Comparison of ENCODE assay signal across 10 cellular contexts in genomic region chr12:80598004-80598606, GRCh38.
DNase-seq lines count a peak whose midpoint lies in the region; ATAC-seq and TF ChIP-seq lines count a peak whose summit lies in the region.
"Had no signal": no experiment of that assay in that cellular context is flagged by ENCODE, and none has a peak within 500 bp of the region (broad histone marks: within the 10 kb centered on the region; RNA-seq: fewer than 3 reads in every experiment).

No MANE protein-coding gene starts in this region.

- H3K36me3 ChIP-seq in DOHH2 (ENCODE audit: control insufficient read depth, low read length) (no peaks in the 10 kb centered on the region; the same call in 1 of the 2 replicates), mammary epithelial cell (ENCODE audit: insufficient read depth, low read length) (no peaks in the 10 kb centered on the region)

- H3K4me1 ChIP-seq in DOHH2 (ENCODE audit: control insufficient read depth, low read length) (peaks cover 15% of the 10 kb centered on the region), mammary epithelial cell (ENCODE audit: insufficient read depth, low read length) (peaks cover 4% of the 10 kb centered on the region)

- TF ChIP-seq CTCF in DOHH2 (IDR thresholded peaks at IDR 0.05; ENCODE audit: low read depth, low read length, poor library complexity, severe bottlenecking) = peak; percentile 57
- peak; percentile 52 for TF ChIP-seq CTCF in LNCAP (IDR thresholded peaks at IDR 0.05)
- peak; percentile 49 to 64 for TF ChIP-seq CTCF in mammary epithelial cell (conservative IDR thresholded peaks at IDR 0.05 in 1 of 2, IDR thresholded peaks at IDR 0.05 in 1 of 2; ENCODE audit: extremely low read depth in 1 of 2, insufficient read depth in 1 of 2, low read depth in 1 of 2, low read length in 2 of 2)
- peak; percentile 8 for TF ChIP-seq CTCF in nephron progenitor cell (IDR thresholded peaks at IDR 0.05)

- H3K4me3 ChIP-seq in DOHH2 (ENCODE audit: low read length) (no peak overlapping the region), mammary epithelial cell (replicated peaks in 1 of 3; ENCODE audit: insufficient read depth in 1 of 3, low read depth in 2 of 3, low read length in 3 of 3) (no peak overlapping the region)

- 30% methylated on average over 5 of the region's 5 CpGs for WGBS in mammary epithelial cell (ENCODE audit: low coverage, missing lambda C conversion rate)

- H3K27ac ChIP-seq in DOHH2 (ENCODE audit: low read depth, low read length) (no peak overlapping the region), mammary epithelial cell (ENCODE audit: insufficient read depth, low read depth, low read length) (no peak overlapping the region)

- H3K79me2 ChIP-seq in DOHH2 (ENCODE audit: control insufficient read depth, low read length) (no peaks in the 10 kb centered on the region), mammary epithelial cell (ENCODE audit: insufficient read depth, low read length) (no peaks in the 10 kb centered on the region)

- in situ Hi-C loops in mammary epithelial cell (cut with MboI; ENCODE audit: low sequenced_read_pairs in 2 of 2) = loop anchor here in 1 of 2 donors (10.0 kb wide), 1 partner anchor 103 kb away; no protein-coding TSS in a partner anchor

- ATAC-seq in GM21786 (IDR thresholded peaks at IDR 0.05; ENCODE audit: unreplicated experiment) = no peak
- no peak for ATAC-seq in natural killer cell treated with Interleukin-12 subunit alpha and Interleukin-12 subunit beta and Interleukin-15 and Interleukin-18, amount 100 ng/mL, for 72 hours
- ATAC-seq: stimulated activated memory B cell treated with anti-CD40 and anti-IgM and Interleukin-4, amounts not matched to agents 10 μg/mL and 1 μg/mL and 100 μg/mL, for 72 hours had no signal

- no TSS peak for BruUV-seq in mammary epithelial cell (replicated peaks; lab: Mats Ljungman, UMichigan)

- H3K27ac Mint-ChIP-seq in nephron progenitor cell = no peak overlapping the region
- H3K27ac Mint-ChIP-seq in natural killer cell treated with Interleukin-12 subunit alpha and Interleukin-12 subunit beta and Interleukin-15 and Interleukin-18, amount 100 ng/mL, for 72 hours = no peak overlapping the region
- H3K27ac Mint-ChIP-seq: stimulated activated memory B cell treated with anti-CD40 and anti-IgM and Interleukin-4, amounts not matched to agents 10 μg/mL and 1 μg/mL and 100 μg/mL, for 72 hours had no signal

- CTCF ChIA-PET in mammary epithelial cell (lab: Charles Lee; ENCODE audit: low non-redundant PET) = interaction anchor here (0.8 kb wide), 1 partner anchor 125 kb away, joined by 6 read pairs; no protein-coding TSS in a partner anchor

- peaks cover 4% of the 10 kb centered on the region for H3K27me3 Mint-ChIP-seq in nephron progenitor cell (ENCODE audit: low read depth, poor library complexity)
- H3K27me3 Mint-ChIP-seq in natural killer cell treated with Interleukin-12 subunit alpha and Interleukin-12 subunit beta and Interleukin-15 and Interleukin-18, amount 100 ng/mL, for 72 hours = no peaks in the 10 kb centered on the region
- H3K27me3 Mint-ChIP-seq: stimulated activated memory B cell treated with anti-CD40 and anti-IgM and Interleukin-4, amounts not matched to agents 10 μg/mL and 1 μg/mL and 100 μg/mL, for 72 hours had no signal

- H3K9ac ChIP-seq in mammary epithelial cell (ENCODE audit: insufficient read depth, low read length) = no peak overlapping the region

- no peaks in the 10 kb centered on the region for H3K9me2 ChIP-seq in DOHH2 (replicated peaks; ENCODE audit: control insufficient read depth, low read length)

- no peaks in the 10 kb centered on the region for H4K20me1 ChIP-seq in DOHH2 (ENCODE audit: control insufficient read depth, insufficient read depth, low read depth, low read length)
- no peaks in the 10 kb centered on the region for H4K20me1 ChIP-seq in mammary epithelial cell (ENCODE audit: insufficient read depth, low read length)

- peaks cover 18% of the 10 kb centered on the region for H3K4me1 Mint-ChIP-seq in nephron progenitor cell
- no peaks in the 10 kb centered on the region for H3K4me1 Mint-ChIP-seq in natural killer cell treated with Interleukin-12 subunit alpha and Interleukin-12 subunit beta and Interleukin-15 and Interleukin-18, amount 100 ng/mL, for 72 hours (ENCODE audit: low read depth in 2 of 2)
- H3K4me1 Mint-ChIP-seq: stimulated activated memory B cell treated with anti-CD40 and anti-IgM and Interleukin-4, amounts not matched to agents 10 μg/mL and 1 μg/mL and 100 μg/mL, for 72 hours had no signal

- no peak overlapping the region for H2AFZ ChIP-seq in mammary epithelial cell (ENCODE audit: low read depth, low read length)

- H3K27me3 ChIP-seq in DOHH2 (ENCODE audit: control insufficient read depth, low read length) (no peaks in the 10 kb centered on the region), mammary epithelial cell (ENCODE audit: insufficient read depth, low read length) (no peaks in the 10 kb centered on the region)

- DNase-seq in mammary epithelial cell (peak; percentile 53), nephron progenitor cell (peak; percentile 6), putamen (ENCODE audit: low spot score) (no peak), NCI-H2107 (lab: John Stamatoyannopoulos, UW) (no peak)
- no peak for DNase-seq in natural killer cell treated with Interleukin-12 subunit alpha and Interleukin-12 subunit beta and Interleukin-15 and Interleukin-18, amount 100 ng/mL, for 72 hours (ENCODE audit: low spot score)
- DNase-seq: NCI-H2029 had no signal

- intact Hi-C loops in mammary epithelial cell (cut with micrococcal nuclease) = loop anchor here (1.0 to 5.0 kb wide), 3 partner anchors 46 to 186 kb away; no protein-coding TSS in a partner anchor

- dilution Hi-C loops in mammary epithelial cell (cut with HindIII; ENCODE audit: low sequenced_read_pairs) = no loop called here

- H3K4me2 ChIP-seq in DOHH2 (ENCODE audit: low read length) = no peak overlapping the region
- H3K4me2 ChIP-seq in mammary epithelial cell (ENCODE audit: insufficient read depth, low read depth, low read length) = no peak overlapping the region

- H3K4me3 Mint-ChIP-seq in nephron progenitor cell = no peak overlapping the region
- no peak overlapping the region for H3K4me3 Mint-ChIP-seq in natural killer cell treated with Interleukin-12 subunit alpha and Interleukin-12 subunit beta and Interleukin-15 and Interleukin-18, amount 100 ng/mL, for 72 hours
- H3K4me3 Mint-ChIP-seq: stimulated activated memory B cell treated with anti-CD40 and anti-IgM and Interleukin-4, amounts not matched to agents 10 μg/mL and 1 μg/mL and 100 μg/mL, for 72 hours had no signal

- H3K9me3 Mint-ChIP-seq in nephron progenitor cell = no peaks in the 10 kb centered on the region
- peaks cover 6% of the 10 kb centered on the region for H3K9me3 Mint-ChIP-seq in natural killer cell treated with Interleukin-12 subunit alpha and Interleukin-12 subunit beta and Interleukin-15 and Interleukin-18, amount 100 ng/mL, for 72 hours
- H3K9me3 Mint-ChIP-seq: stimulated activated memory B cell treated with anti-CD40 and anti-IgM and Interleukin-4, amounts not matched to agents 10 μg/mL and 1 μg/mL and 100 μg/mL, for 72 hours had no signal

- H3F3A ChIP-seq in DOHH2 (ENCODE audit: control insufficient read depth, insufficient read depth) = no peaks in the 10 kb centered on the region

- no peaks in the 10 kb centered on the region for H3K36me3 Mint-ChIP-seq in nephron progenitor cell (ENCODE audit: low read depth)
- H3K36me3 Mint-ChIP-seq in natural killer cell treated with Interleukin-12 subunit alpha and Interleukin-12 subunit beta and Interleukin-15 and Interleukin-18, amount 100 ng/mL, for 72 hours = no peaks in the 10 kb centered on the region
- H3K36me3 Mint-ChIP-seq: stimulated activated memory B cell treated with anti-CD40 and anti-IgM and Interleukin-4, amounts not matched to agents 10 μg/mL and 1 μg/mL and 100 μg/mL, for 72 hours had no signal

- H3K9me3 ChIP-seq in DOHH2 (ENCODE audit: control insufficient read depth, insufficient read depth, low read length) = no peaks in the 10 kb centered on the region
- no peaks in the 10 kb centered on the region for H3K9me3 ChIP-seq in mammary epithelial cell (replicated peaks; ENCODE audit: insufficient read depth, low read length)

Comparison
In these comparisons a context has a peak if more than half of its experiments do, and no peak if none do; other contexts are left out.
1. DNase-seq: peak in mammary epithelial cell (single experiment) and nephron progenitor cell (single experiment); none in putamen (single experiment), NCI-H2107 (single experiment) and natural killer cell treated with Interleukin-12 subunit alpha and Interleukin-12 subunit beta and Interleukin-15 and Interleukin-18, amount 100 ng/mL, for 72 hours (single experiment).
2. Peak in every context shown above with its lines, with median percentiles within 50 percentile points of each other: CTCF ChIP-seq.